Comparison of ENCODE assay signal across 2 cellular contexts in the genomic region with DNA sequence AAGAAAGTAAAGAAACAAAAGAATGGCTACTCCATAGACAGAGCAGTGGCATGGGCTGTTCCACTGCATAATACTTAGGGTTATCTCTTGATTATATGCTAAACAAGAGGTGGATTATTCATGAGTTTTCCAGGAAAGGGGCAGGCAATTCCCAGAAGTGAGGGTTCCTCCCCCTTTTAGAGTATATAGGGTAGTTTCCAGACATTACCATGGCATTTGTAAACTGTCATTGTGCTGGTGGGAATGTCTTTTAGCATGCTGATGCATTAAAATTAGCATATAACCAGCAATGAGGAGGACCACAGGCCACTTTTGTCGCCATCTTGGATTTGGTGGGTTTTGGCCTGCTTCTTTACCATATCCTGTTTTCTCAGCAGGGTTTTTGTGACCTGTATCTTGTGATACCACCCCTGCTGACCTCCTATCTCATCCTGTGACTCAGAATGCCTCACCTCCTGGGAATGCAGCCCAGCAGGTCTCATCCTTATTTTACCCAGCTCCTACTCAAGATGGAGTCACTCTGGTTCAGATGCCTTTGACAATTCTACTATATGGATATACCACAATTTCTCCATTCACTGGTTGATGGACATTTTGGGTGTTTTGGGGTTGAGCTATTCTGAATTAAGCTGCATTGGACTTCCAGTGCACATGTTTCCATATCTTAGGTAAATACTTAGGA.
TF ChIP-seq lines count a peak whose summit lies in the region.

No MANE protein-coding gene starts in this region.

TF ChIP-seq in HCT116, 20 proteins besides CTCF, POLR2A, EP300 and RAD21:
- peak; percentile 67 for TF ChIP-seq SRF (IDR thresholded peaks at IDR 0.05; ENCODE audit: low read depth)
- TF ChIP-seq POLR2AphosphoS5 (IDR thresholded peaks at IDR 0.05; ENCODE audit: low read depth, low read length): peak; percentile 49; the same call in 1 of the 2 replicates
- TF ChIP-seq ZNF274 (IDR thresholded peaks at IDR 0.05; ENCODE audit: low read depth, low read length): no peak
- TF ChIP-seq JUND (IDR thresholded peaks at IDR 0.05): peak; percentile 91
- TF ChIP-seq YY1 (IDR thresholded peaks at IDR 0.05; ENCODE audit: extremely low read depth, insufficient replicate concordance, low read depth, low read length): peak; percentile 77
- TF ChIP-seq, protein P1, sequence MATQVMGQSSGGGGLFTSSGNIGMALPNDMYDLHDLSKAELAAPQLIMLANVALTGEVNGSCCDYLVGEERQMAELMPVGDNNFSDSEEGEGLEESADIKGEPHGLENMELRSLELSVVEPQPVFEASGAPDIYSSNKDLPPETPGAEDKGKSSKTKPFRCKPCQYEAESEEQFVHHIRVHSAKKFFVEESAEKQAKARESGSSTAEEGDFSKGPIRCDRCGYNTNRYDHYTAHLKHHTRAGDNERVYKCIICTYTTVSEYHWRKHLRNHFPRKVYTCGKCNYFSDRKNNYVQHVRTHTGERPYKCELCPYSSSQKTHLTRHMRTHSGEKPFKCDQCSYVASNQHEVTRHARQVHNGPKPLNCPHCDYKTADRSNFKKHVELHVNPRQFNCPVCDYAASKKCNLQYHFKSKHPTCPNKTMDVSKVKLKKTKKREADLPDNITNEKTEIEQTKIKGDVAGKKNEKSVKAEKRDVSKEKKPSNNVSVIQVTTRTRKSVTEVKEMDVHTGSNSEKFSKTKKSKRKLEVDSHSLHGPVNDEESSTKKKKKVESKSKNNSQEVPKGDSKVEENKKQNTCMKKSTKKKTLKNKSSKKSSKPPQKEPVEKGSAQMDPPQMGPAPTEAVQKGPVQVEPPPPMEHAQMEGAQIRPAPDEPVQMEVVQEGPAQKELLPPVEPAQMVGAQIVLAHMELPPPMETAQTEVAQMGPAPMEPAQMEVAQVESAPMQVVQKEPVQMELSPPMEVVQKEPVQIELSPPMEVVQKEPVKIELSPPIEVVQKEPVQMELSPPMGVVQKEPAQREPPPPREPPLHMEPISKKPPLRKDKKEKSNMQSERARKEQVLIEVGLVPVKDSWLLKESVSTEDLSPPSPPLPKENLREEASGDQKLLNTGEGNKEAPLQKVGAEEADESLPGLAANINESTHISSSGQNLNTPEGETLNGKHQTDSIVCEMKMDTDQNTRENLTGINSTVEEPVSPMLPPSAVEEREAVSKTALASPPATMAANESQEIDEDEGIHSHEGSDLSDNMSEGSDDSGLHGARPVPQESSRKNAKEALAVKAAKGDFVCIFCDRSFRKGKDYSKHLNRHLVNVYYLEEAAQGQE (IDR thresholded peaks at IDR 0.05; ENCODE audit: low read depth): no peak
- TF ChIP-seq, protein P2, sequence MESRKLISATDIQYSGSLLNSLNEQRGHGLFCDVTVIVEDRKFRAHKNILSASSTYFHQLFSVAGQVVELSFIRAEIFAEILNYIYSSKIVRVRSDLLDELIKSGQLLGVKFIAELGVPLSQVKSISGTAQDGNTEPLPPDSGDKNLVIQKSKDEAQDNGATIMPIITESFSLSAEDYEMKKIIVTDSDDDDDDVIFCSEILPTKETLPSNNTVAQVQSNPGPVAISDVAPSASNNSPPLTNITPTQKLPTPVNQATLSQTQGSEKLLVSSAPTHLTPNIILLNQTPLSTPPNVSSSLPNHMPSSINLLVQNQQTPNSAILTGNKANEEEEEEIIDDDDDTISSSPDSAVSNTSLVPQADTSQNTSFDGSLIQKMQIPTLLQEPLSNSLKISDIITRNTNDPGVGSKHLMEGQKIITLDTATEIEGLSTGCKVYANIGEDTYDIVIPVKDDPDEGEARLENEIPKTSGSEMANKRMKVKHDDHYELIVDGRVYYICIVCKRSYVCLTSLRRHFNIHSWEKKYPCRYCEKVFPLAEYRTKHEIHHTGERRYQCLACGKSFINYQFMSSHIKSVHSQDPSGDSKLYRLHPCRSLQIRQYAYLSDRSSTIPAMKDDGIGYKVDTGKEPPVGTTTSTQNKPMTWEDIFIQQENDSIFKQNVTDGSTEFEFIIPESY (IDR thresholded peaks at IDR 0.05; ENCODE audit: extremely low read depth, insufficient replicate concordance, low read length): no peak
- peak; percentile 98 for TF ChIP-seq FOSL1 (IDR thresholded peaks at IDR 0.05; ENCODE audit: low read depth)
- TF ChIP-seq CEBPB (IDR thresholded peaks at IDR 0.05; ENCODE audit: low read depth): no peak; the same call in 1 of the 2 replicates
- TF ChIP-seq SIN3A (IDR thresholded peaks at IDR 0.05; ENCODE audit: low read depth): 0 out of 2 replicates have a peak, but pooled peaks have one; percentile 60
- no peak for TF ChIP-seq TCF7L2 (IDR thresholded peaks at IDR 0.05; ENCODE audit: borderline replicate concordance, extremely low read depth, insufficient read depth, insufficient read length)
- no peak for TF ChIP-seq ELF1 (IDR thresholded peaks at IDR 0.05; ENCODE audit: borderline replicate concordance, low read depth)
- TF ChIP-seq, protein P3, sequence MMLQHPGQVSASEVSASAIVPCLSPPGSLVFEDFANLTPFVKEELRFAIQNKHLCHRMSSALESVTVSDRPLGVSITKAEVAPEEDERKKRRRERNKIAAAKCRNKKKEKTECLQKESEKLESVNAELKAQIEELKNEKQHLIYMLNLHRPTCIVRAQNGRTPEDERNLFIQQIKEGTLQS (IDR thresholded peaks at IDR 0.05): no peak
- TF ChIP-seq CBX3 (IDR thresholded peaks at IDR 0.05; ENCODE audit: low read depth): peak; percentile 96
- peak; percentile 87 for TF ChIP-seq SP1 (IDR thresholded peaks at IDR 0.05; ENCODE audit: low read depth)
- no peak for TF ChIP-seq ZFX (IDR thresholded peaks at IDR 0.05)
- TF ChIP-seq, protein P4, sequence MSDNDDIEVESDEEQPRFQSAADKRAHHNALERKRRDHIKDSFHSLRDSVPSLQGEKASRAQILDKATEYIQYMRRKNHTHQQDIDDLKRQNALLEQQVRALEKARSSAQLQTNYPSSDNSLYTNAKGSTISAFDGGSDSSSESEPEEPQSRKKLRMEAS (IDR thresholded peaks at IDR 0.05): peak; percentile 37; the same call in 1 of the 2 replicates
TF ChIP-seq in HCT116: peak in this region for 9.

TF ChIP-seq in endothelial cell of umbilical vein, 7 proteins besides CTCF, POLR2A, EP300 and RAD21 (continued from another document):
- TF ChIP-seq, protein P4 (IDR thresholded peaks at IDR 0.05; ENCODE audit: insufficient read depth, insufficient read length): no peak
- TF ChIP-seq POLR2AphosphoS5 (IDR thresholded peaks at IDR 0.05; ENCODE audit: insufficient read depth, low read depth, low read length) (no peak), JUN (IDR thresholded peaks at IDR 0.05; ENCODE audit: borderline replicate concordance, insufficient read depth, insufficient read length, low read depth) (no peak), MYC (IDR thresholded peaks at IDR 0.05; ENCODE audit: low read depth, low read length) (no peak), GATA2 (IDR thresholded peaks at IDR 0.05; ENCODE audit: insufficient read depth, insufficient read length, low read depth, low read length) (no peak), FOS (IDR thresholded peaks at IDR 0.05; ENCODE audit: borderline replicate concordance, insufficient read depth, low read length) (peak; percentile 35)
